ENCODE assay signal across 12 cellular contexts in genomic region chr17:17985555-17985954, GRCh38. TPM values are rescaled to one million over a fixed set of nuclear protein-coding genes. Genes with fewer than 3 reads are reported as not detected.
DNase-seq lines count a peak whose midpoint lies in the region; ATAC-seq, FAIRE-seq and TF ChIP-seq lines count a peak whose summit lies in the region.
"Had no signal": no experiment of that assay in that cellular context is flagged by ENCODE, and none has a peak within 500 bp of the region (broad histone marks: within the 10 kb centered on the region; RNA-seq: fewer than 3 reads in every experiment).

No MANE protein-coding gene starts in this region.

- DNase-seq in NCI-H146 (lab: John Stamatoyannopoulos, UW) (peak; percentile 11), NCI-H146 treated with DMSO at 0.1 percent for 48 hours (lab: John Stamatoyannopoulos, UW; ENCODE audit: unreplicated experiment) (no peak), Karpas-422 (peak; percentile 76), GM12878 (ENCODE audit: low read depth, low spot score) (no peak), trophoblast cell (no peak), dedifferentiated amniotic fluid mesenchymal stem cell (ENCODE audit: extremely low spot score) (no peak)
- DNase-seq in stimulated activated CD4-positive, alpha-beta T cell treated with anti-CD3 and anti-CD28 coated beads, Interleukin-2, amount 100 ng/mL, for 48 hours = no peak
- DNase-seq: activated CD4-positive, alpha-beta memory T cell treated with anti-CD3 and anti-CD28 coated beads for 36 hours; NCI-H345; stomach had no signal

- H3K4me2 ChIP-seq in Karpas-422 (ENCODE audit: low read depth, low read length, poor library complexity, severe bottlenecking) (no peak overlapping the region), GM12878 (ENCODE audit: control insufficient read depth, insufficient read depth) (no peak overlapping the region), trophoblast cell (ENCODE audit: low read length) (no peak overlapping the region)

- H3K18ac ChIP-seq in trophoblast cell (ENCODE audit: low read length) = no peak overlapping the region

- H3K4me1 ChIP-seq in Karpas-422 (ENCODE audit: low read length) = peaks cover 3% of the 10 kb centered on the region; the same call in 1 of the 2 replicates
- no peaks in the 10 kb centered on the region; the same call in 1 of the 2 replicates for H3K4me1 ChIP-seq in GM12878 (ENCODE audit: control insufficient read depth, insufficient read depth, low read length)
- H3K4me1 ChIP-seq in trophoblast cell (ENCODE audit: control insufficient read depth in 1 of 2, insufficient read depth in 2 of 2, low read length in 2 of 2) = peaks cover 16 to 20% of the 10 kb centered on the region in 2 experiments

- intact Hi-C loops in GM12878 (cut with micrococcal nuclease; ENCODE audit: unreplicated experiment) = loop anchor here (1.0 kb wide), 1 partner anchor 48 kb away; no protein-coding TSS in a partner anchor

- no peak overlapping the region for H4K91ac ChIP-seq in trophoblast cell (ENCODE audit: low read depth, low read length)

- ATAC-seq in GM12878 (peak; percentile 93), HG03095 (IDR thresholded peaks at IDR 0.05; ENCODE audit: unreplicated experiment) (no peak)

- peak overlapping the region; percentile 18 for H2AK5ac ChIP-seq in trophoblast cell (ENCODE audit: low read length)

- RAD21 ChIA-PET in GM12878 (lab: Charles Lee; ENCODE audit: unreplicated experiment) = interaction anchor here (0.6 to 1.8 kb wide), 12 partner anchors 13 to 306 kb away, joined by 3 to 6 read pairs (median 3); partner anchors contain the start of genes DRC3 and TOM1L2

- no peak overlapping the region for H2AFZ ChIP-seq in Karpas-422 (ENCODE audit: low read length)
- H2AFZ ChIP-seq in GM12878 (ENCODE audit: control insufficient read depth, low read depth, low read length) = peak overlapping the region; percentile 47
- no peak overlapping the region for H2AFZ ChIP-seq in trophoblast cell (ENCODE audit: insufficient read depth, low read length, poor library complexity)

- no peak overlapping the region for H3K27ac ChIP-seq in Karpas-422 (ENCODE audit: low read length)
- H3K27ac ChIP-seq in GM12878 (ENCODE audit: control insufficient read depth, insufficient read depth) = no peak overlapping the region
- no peak overlapping the region for H3K27ac ChIP-seq in trophoblast cell (ENCODE audit: low read depth, low read length)
- H3K27ac ChIP-seq: stomach had no signal

- H4K20me1 ChIP-seq in Karpas-422 (ENCODE audit: insufficient read depth, low read depth, low read length) (no peaks in the 10 kb centered on the region), GM12878 (ENCODE audit: control insufficient read depth, insufficient read depth) (no peaks in the 10 kb centered on the region)

- peak overlapping the region; percentile 47 for H2BK12ac ChIP-seq in trophoblast cell (ENCODE audit: low read length)

- H3K9ac ChIP-seq in Karpas-422 (ENCODE audit: low read length) = no peak overlapping the region
- H3K9ac ChIP-seq in GM12878 (ENCODE audit: control insufficient read depth, insufficient read depth, low read length) = no peak overlapping the region
- no peak overlapping the region for H3K9ac ChIP-seq in trophoblast cell (ENCODE audit: low read length)

- no peaks in the 10 kb centered on the region for H3K9me2 ChIP-seq in Karpas-422 (replicated peaks; ENCODE audit: insufficient read depth, low read length)

- no peaks in the 10 kb centered on the region for H3K36me3 ChIP-seq in Karpas-422 (ENCODE audit: insufficient read depth, low read length)
- H3K36me3 ChIP-seq in GM12878 (ENCODE audit: control insufficient read depth in 2 of 2, insufficient read depth in 2 of 2, low read length in 1 of 2) = no peaks in the 10 kb centered on the region
- H3K36me3 ChIP-seq in trophoblast cell (ENCODE audit: control insufficient read depth in 1 of 2, insufficient read depth in 2 of 2, low read length in 2 of 2) = no peaks in the 10 kb centered on the region

- H2BK5ac ChIP-seq in trophoblast cell (ENCODE audit: low read depth, low read length, poor library complexity) = no peak overlapping the region

- WGBS in GM12878 (ENCODE audit: insufficient coverage, insufficient replicate concordance, low lambda C conversion rate, missing lambda C conversion rate) = 8% methylated on average over 3 of the region's 3 CpGs
- WGBS in trophoblast cell (ENCODE audit: extremely low coverage, insufficient coverage, insufficient read length) = no CpG with 5 or more reads among the region's 3 CpGs

- H3K23ac ChIP-seq in trophoblast cell (ENCODE audit: low read length) = no peak overlapping the region

- no peak overlapping the region for H4K8ac ChIP-seq in trophoblast cell (ENCODE audit: low read depth, low read length)

- H3K9me3 ChIP-seq in Karpas-422 (ENCODE audit: low read length) (no peaks in the 10 kb centered on the region), GM12878 (replicated peaks; ENCODE audit: control insufficient read depth, insufficient read depth, low read length) (no peaks in the 10 kb centered on the region), trophoblast cell (ENCODE audit: insufficient read depth, low read depth, low read length) (no peaks in the 10 kb centered on the region)
- H3K9me3 ChIP-seq: stomach had no signal

- no peaks in the 10 kb centered on the region for H3K79me1 ChIP-seq in trophoblast cell (ENCODE audit: low read length)

- peak; percentile 55 to 58 (median 56) for TF ChIP-seq CTCF in GM12878 (IDR thresholded peaks at IDR 0.05 in 2 of 3, conservative IDR thresholded peaks at IDR 0.05 in 1 of 3; ENCODE audit: control insufficient read depth in 2 of 3, extremely low read depth in 1 of 3, insufficient read depth in 1 of 3, low read depth in 3 of 3, low read length in 3 of 3)

- no peaks in the 10 kb centered on the region for H3K79me2 ChIP-seq in Karpas-422 (ENCODE audit: low read length)
- no peaks in the 10 kb centered on the region for H3K79me2 ChIP-seq in GM12878 (ENCODE audit: control insufficient read depth, insufficient read depth, low read length)
- H3K79me2 ChIP-seq in trophoblast cell (ENCODE audit: control insufficient read depth, insufficient read depth, low read length, poor library complexity) = no peaks in the 10 kb centered on the region

- POLR2A ChIA-PET in GM12878 (lab: Charles Lee) = interaction anchor here (1.5 to 1.6 kb wide), 2 partner anchors 13 to 19 kb away, joined by 4 to 6 read pairs; partner anchors contain the start of genes DRC3 and TOM1L2

- no peak overlapping the region for H3K14ac ChIP-seq in trophoblast cell (ENCODE audit: low read length)

- H4K12ac ChIP-seq in trophoblast cell (ENCODE audit: low read depth, low read length) = no peak overlapping the region

- no peak overlapping the region for H3K4me3 ChIP-seq in Karpas-422 (ENCODE audit: low read length)
- H3K4me3 ChIP-seq in GM12878 = no peak overlapping the region
- H3K4me3 ChIP-seq in trophoblast cell (ENCODE audit: low read depth, low read length) = no peak overlapping the region
- H3K4me3 ChIP-seq: stomach had no signal

- CTCF ChIA-PET in GM12878 (lab: Yijun Ruan, JAX) = interaction anchor here (0.7 to 3.6 kb wide), 25 partner anchors 9 to 234 kb away, joined by 3 to 36 read pairs (median 5); partner anchors contain the start of genes DRC3 and TOM1L2

- H3K27me3 ChIP-seq in Karpas-422 (ENCODE audit: low read length) (no peaks in the 10 kb centered on the region), GM12878 (replicated peaks in 1 of 2; ENCODE audit: control insufficient read depth in 2 of 2, insufficient read depth in 2 of 2, low read length in 1 of 2) (no peaks in the 10 kb centered on the region; a peak in 1 of 4 replicates), trophoblast cell (ENCODE audit: insufficient read depth, low read length) (no peaks in the 10 kb centered on the region)
- H3K27me3 ChIP-seq: stomach had no signal

- no peak for TF ChIP-seq EP300 in GM12878 (IDR thresholded peaks at IDR 0.05; ENCODE audit: borderline replicate concordance in 1 of 2, control insufficient read depth in 1 of 2, low read depth in 2 of 2, low read length in 2 of 2)

- no peak for TF ChIP-seq POLR2A in GM12878 (IDR thresholded peaks at IDR 0.05; ENCODE audit: low read depth, low read length)

- TF ChIP-seq RAD21 in GM12878 (IDR thresholded peaks at IDR 0.05; ENCODE audit: insufficient read depth, low read depth, low read length) = peak; percentile 61

- SMC1A ChIA-PET in GM12878 (lab: Charles Lee; ENCODE audit: uncharacterized antibody, unreplicated experiment) = interaction anchor here (0.8 to 3.4 kb wide), 12 partner anchors 10 to 49 kb away, joined by 3 to 21 read pairs (median 4); partner anchors contain the start of genes DRC3 and TOM1L2

- H3K4ac ChIP-seq in trophoblast cell (ENCODE audit: low read depth, low read length) = no peak overlapping the region

- no peak for FAIRE-seq in GM12878 (lab: Jason Lieb, UNC)
- FAIRE-seq: endometrium had no signal

- BruUV-seq in GM12878 (replicated peaks; lab: Mats Ljungman, UMichigan) = no TSS peak

- H2BK120ac ChIP-seq in trophoblast cell (ENCODE audit: insufficient read depth, low read length, poor library complexity) = no peak overlapping the region

- in situ Hi-C loops in GM12878 (cut with MboI) = no loop called here

RNA-seq across cellular contexts. Expression of gene DRC3, which starts 12.9 kb away (rescaled TPM):
- total RNA-seq in Karpas-422 (2014; rRNA removed; shearing (Covaris generic); ENCODE audit: low replicate concordance) = 4.5 TPM in 1 of 2 replicates, not detected in the other
- total RNA-seq in GM12878 (2013; cell fraction: nucleolus; rRNA removed) = 0.44 and 2.1 TPM in 2 replicates
- total RNA-seq in GM12878 (2014; rRNA removed) = 0.28 and 0.38 TPM in 2 replicates
- total RNA-seq in GM12878 (2014; rRNA removed; fragmentation: Illumina TruSeq; extraction: Trizol) = not detected in 2 replicates
- total RNA-seq in GM12878 (2021) = not detected in 2 replicates
- polyA plus RNA-seq in GM12878 (2011; ENCODE audit: low read depth) = 0.59 TPM
- polyA plus RNA-seq in GM12878 (2011; rRNA removed) = 0.13 and 0.34 TPM in 2 replicates
- polyA plus RNA-seq in GM12878 (2011; cell fraction: cytosol; rRNA removed) = 0.03 and 0.15 TPM in 2 replicates
- 0.44 and 0.60 TPM in 2 replicates for polyA plus RNA-seq in GM12878 (2011; cell fraction: nucleus; rRNA removed)
- 0.74 and 1.1 TPM in 2 replicates for polyA plus RNA-seq in GM12878 (2012)
- 0.18 TPM in 1 of 2 replicates, not detected in the other for polyA plus RNA-seq in GM12878 (2014; fragmentation: Illumina TruSeq; extraction: Trizol)
- under 1 TPM; 0.60 to 0.71 TPM for polyA plus RNA-seq in GM12878 (2014; fragmentation: Nextera tagmentation; extraction: Ambion mirVana)
- not detected in 2 replicates for polyA plus RNA-seq in GM12878 (2014; rRNA removed)
- polyA plus RNA-seq in GM12878 (2016; fragmentation: Nextera tagmentation; extraction: Ambion mirVana) = 1 to 10 TPM; 1.9 to 2.3 TPM
- polyA minus RNA-seq in GM12878 (2011; rRNA and poly(A)+ RNA removed) = 0.15 and 0.37 TPM in 2 replicates
- not detected in 2 replicates for polyA minus RNA-seq in GM12878 (2011; cell fraction: cytosol; rRNA and poly(A)+ RNA removed)
- polyA minus RNA-seq in GM12878 (2011; cell fraction: nucleus; rRNA and poly(A)+ RNA removed) = not detected in 2 replicates
- polyA plus RNA-seq in trophoblast cell (2013) = 0.39 and 0.47 TPM in 2 replicates

RNA-seq across cellular contexts. Expression of gene TOM1L2, which starts 13.4 kb away (rescaled TPM):
- total RNA-seq in Karpas-422 (2014; rRNA removed; shearing (Covaris generic); ENCODE audit: low replicate concordance) = 6.0 and 6.4 TPM in 2 replicates
- total RNA-seq in GM12878 (2013; cell fraction: nucleolus; rRNA removed) = 115 and 119 TPM in 2 replicates
- total RNA-seq in GM12878 (2014; rRNA removed) = 6.2 and 7.0 TPM in 2 replicates
- 5.2 and 6.4 TPM in 2 replicates for total RNA-seq in GM12878 (2014; rRNA removed; fragmentation: Illumina TruSeq; extraction: Trizol)
- 11.7 and 12.5 TPM in 2 replicates for total RNA-seq in GM12878 (2021)
- polyA plus RNA-seq in GM12878 (2011; ENCODE audit: low read depth) = 7.0 TPM
- 11.9 and 19.2 TPM in 2 replicates for polyA plus RNA-seq in GM12878 (2011; rRNA removed)
- 13.0 and 13.4 TPM in 2 replicates for polyA plus RNA-seq in GM12878 (2011; cell fraction: cytosol; rRNA removed)
- 57.4 and 71.7 TPM in 2 replicates for polyA plus RNA-seq in GM12878 (2011; cell fraction: nucleus; rRNA removed)
- polyA plus RNA-seq in GM12878 (2012) = 8.3 and 8.5 TPM in 2 replicates
- polyA plus RNA-seq in GM12878 (2014; fragmentation: Illumina TruSeq; extraction: Trizol) = 3.8 and 8.5 TPM in 2 replicates
- polyA plus RNA-seq in GM12878 (2014; fragmentation: Nextera tagmentation; extraction: Ambion mirVana) = under 1 TPM; 0.19 to 0.42 TPM
- 8.4 and 9.3 TPM in 2 replicates for polyA plus RNA-seq in GM12878 (2014; rRNA removed)
- polyA plus RNA-seq in GM12878 (2016; fragmentation: Nextera tagmentation; extraction: Ambion mirVana) = 10 to 100 TPM in 1 of 2 experiments, 1 to 10 TPM in 1; 7.8 to 11.3 TPM
- polyA minus RNA-seq in GM12878 (2011; rRNA and poly(A)+ RNA removed) = 28.2 and 32.6 TPM in 2 replicates
- polyA minus RNA-seq in GM12878 (2011; cell fraction: cytosol; rRNA and poly(A)+ RNA removed) = 5.6 and 7.7 TPM in 2 replicates
- polyA minus RNA-seq in GM12878 (2011; cell fraction: nucleus; rRNA and poly(A)+ RNA removed) = 20.1 and 37.3 TPM in 2 replicates
- polyA plus RNA-seq in trophoblast cell (2013) = 76.2 and 80.2 TPM in 2 replicates

RNA-seq across cellular contexts. Expression of gene ATPAF2, which starts 53.4 kb away (rescaled TPM):
- 38.8 and 49.7 TPM in 2 replicates for total RNA-seq in Karpas-422 (2014; rRNA removed; shearing (Covaris generic); ENCODE audit: low replicate concordance)
- 74.6 and 82.4 TPM in 2 replicates for total RNA-seq in GM12878 (2013; cell fraction: nucleolus; rRNA removed)
- total RNA-seq in GM12878 (2014; rRNA removed) (21.9 and 26.1 TPM in 2 replicates), GM12878 (2014; rRNA removed; fragmentation: Illumina TruSeq; extraction: Trizol) (18.4 and 19.8 TPM in 2 replicates), GM12878 (2021) (27.0 and 33.2 TPM in 2 replicates)
- 17.4 TPM for polyA plus RNA-seq in GM12878 (2011; ENCODE audit: low read depth)
- polyA plus RNA-seq in GM12878 (2011; rRNA removed) (17.4 and 28.7 TPM in 2 replicates), GM12878 (2014; fragmentation: Illumina TruSeq; extraction: Trizol) (25.5 and 27.5 TPM in 2 replicates), GM12878 (2014; fragmentation: Nextera tagmentation; extraction: Ambion mirVana) (10 to 100 TPM in 1 of 2 experiments, 1 to 10 TPM in 1; 6.5 to 15.3 TPM), GM12878 (2014; rRNA removed) (28.0 and 29.4 TPM in 2 replicates), GM12878 (2016; fragmentation: Nextera tagmentation; extraction: Ambion mirVana) (10 to 100 TPM; 32.8 to 33.0 TPM)
- polyA plus RNA-seq in GM12878 (2011; cell fraction: cytosol; rRNA removed) = 24.7 and 31.7 TPM in 2 replicates
- 77.1 and 79.0 TPM in 2 replicates for polyA plus RNA-seq in GM12878 (2011; cell fraction: nucleus; rRNA removed)
- polyA plus RNA-seq in GM12878 (2012) = 19.2 and 28.3 TPM in 2 replicates
- 18.9 and 27.5 TPM in 2 replicates for polyA minus RNA-seq in GM12878 (2011; rRNA and poly(A)+ RNA removed)
- polyA minus RNA-seq in GM12878 (2011; cell fraction: cytosol; rRNA and poly(A)+ RNA removed) = 10.1 and 12.4 TPM in 2 replicates
- 17.4 and 35.1 TPM in 2 replicates for polyA minus RNA-seq in GM12878 (2011; cell fraction: nucleus; rRNA and poly(A)+ RNA removed)
- 19.0 and 19.7 TPM in 2 replicates for polyA plus RNA-seq in trophoblast cell (2013)

RNA-seq across cellular contexts. Expression of gene GID4, which starts 53.7 kb away (rescaled TPM):
- total RNA-seq in Karpas-422 (2014; rRNA removed; shearing (Covaris generic); ENCODE audit: low replicate concordance) = 7.8 and 8.9 TPM in 2 replicates
- total RNA-seq in GM12878 (2013; cell fraction: nucleolus; rRNA removed) = 9.3 and 10.5 TPM in 2 replicates
- 4.4 and 4.5 TPM in 2 replicates for total RNA-seq in GM12878 (2014; rRNA removed)
- 3.3 and 3.7 TPM in 2 replicates for total RNA-seq in GM12878 (2014; rRNA removed; fragmentation: Illumina TruSeq; extraction: Trizol)
- 5.7 and 7.3 TPM in 2 replicates for total RNA-seq in GM12878 (2021)
- 3.2 TPM for polyA plus RNA-seq in GM12878 (2011; ENCODE audit: low read depth)
- 6.1 and 6.3 TPM in 2 replicates for polyA plus RNA-seq in GM12878 (2011; rRNA removed)
- polyA plus RNA-seq in GM12878 (2011; cell fraction: cytosol; rRNA removed) = 3.6 and 5.7 TPM in 2 replicates
- polyA plus RNA-seq in GM12878 (2011; cell fraction: nucleus; rRNA removed) = 3.6 and 3.7 TPM in 2 replicates
- 4.5 and 6.2 TPM in 2 replicates for polyA plus RNA-seq in GM12878 (2012)
- 5.5 and 6.1 TPM in 2 replicates for polyA plus RNA-seq in GM12878 (2014; fragmentation: Illumina TruSeq; extraction: Trizol)
- polyA plus RNA-seq in GM12878 (2014; fragmentation: Nextera tagmentation; extraction: Ambion mirVana) = 1 to 10 TPM in 1 of 2 experiments, under 1 TPM in 1; 0.93 to 1.6 TPM
- polyA plus RNA-seq in GM12878 (2014; rRNA removed) = 3.5 and 3.6 TPM in 2 replicates
- polyA plus RNA-seq in GM12878 (2016; fragmentation: Nextera tagmentation; extraction: Ambion mirVana) = 1 to 10 TPM; 3.4 to 3.6 TPM
- 8.4 and 8.9 TPM in 2 replicates for polyA minus RNA-seq in GM12878 (2011; rRNA and poly(A)+ RNA removed)
- 2.1 and 3.2 TPM in 2 replicates for polyA minus RNA-seq in GM12878 (2011; cell fraction: cytosol; rRNA and poly(A)+ RNA removed)
- 1.7 and 3.4 TPM in 2 replicates for polyA minus RNA-seq in GM12878 (2011; cell fraction: nucleus; rRNA and poly(A)+ RNA removed)
- polyA plus RNA-seq in trophoblast cell (2013) = 7.6 and 8.3 TPM in 2 replicates

Comparison
In these comparisons a context has a peak if more than half of its experiments do, and no peak if none do; other contexts are left out.
1. DNase-seq: peak in NCI-H146 (single experiment) and Karpas-422 (single experiment); none in NCI-H146 treated with DMSO at 0.1 percent for 48 hours (single experiment), GM12878 (single experiment), trophoblast cell (0 of 2), stimulated activated CD4-positive, alpha-beta T cell treated with anti-CD3 and anti-CD28 coated beads, Interleukin-2, amount 100 ng/mL, for 48 hours (0 of 2) and dedifferentiated amniotic fluid mesenchymal stem cell (single experiment).